In the genomic region with DNA sequence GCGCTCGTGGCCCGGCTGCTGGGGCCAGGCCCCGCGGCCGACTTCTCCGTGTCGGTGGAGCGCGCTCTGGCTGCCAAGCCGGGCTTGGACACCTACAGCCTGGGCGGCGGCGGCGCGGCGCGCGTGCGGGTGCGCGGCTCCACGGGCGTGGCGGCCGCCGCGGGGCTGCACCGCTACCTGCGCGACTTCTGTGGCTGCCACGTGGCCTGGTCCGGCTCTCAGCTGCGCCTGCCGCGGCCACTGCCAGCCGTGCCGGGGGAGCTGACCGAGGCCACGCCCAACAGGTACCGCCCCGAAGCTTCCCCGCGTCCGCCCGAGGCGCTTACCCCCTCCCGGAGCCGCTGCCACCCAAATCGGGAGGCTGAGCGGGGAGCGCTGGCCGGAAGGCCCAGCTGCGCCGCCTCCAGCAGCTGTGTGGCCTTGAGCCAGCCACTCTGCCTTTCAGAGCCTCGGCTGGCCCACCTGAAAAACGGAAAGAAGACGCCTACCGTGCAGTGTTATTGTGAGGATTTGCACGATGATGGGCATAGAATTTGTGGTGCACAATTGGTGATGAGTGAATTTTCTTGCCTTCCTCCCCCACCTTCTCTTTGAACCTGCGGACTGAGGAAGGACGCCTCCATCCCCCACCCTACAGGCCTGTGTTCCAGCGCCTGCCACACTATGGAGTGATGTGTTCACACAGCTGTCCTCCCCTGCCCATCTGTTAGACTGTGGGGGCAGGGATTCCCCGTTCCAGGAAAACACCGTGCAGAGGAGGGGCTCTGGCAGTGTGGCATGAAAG, we compare ENCODE assay signal across 8 cellular contexts. TPM values are rescaled to one million over a fixed set of nuclear protein-coding genes. Genes with fewer than 3 reads are reported as not detected.
A peak's percentile ranks its signal among the peaks of the same experiment; 100 is the strongest.
DNase-seq lines count a peak whose midpoint lies in the region; ATAC-seq, FAIRE-seq and TF ChIP-seq lines count a peak whose summit lies in the region.

No MANE protein-coding gene starts in this region.

- H4K20me1 ChIP-seq in BLaER1 treated with 17β-estradiol and CSF1 and Interleukin-3, amounts not matched to agents 10 nM and 100 nM: peaks cover 0 to 38% (median 11%) of the 10 kb centered on the region in 11 experiments; a peak in 11 of 22 replicates

- peak; percentile 39 for FAIRE-seq in GM19239 (lab: Jason Lieb, UNC)

- DNase-seq in GM19239 (ENCODE audit: insufficient read length, low spot score) (peak; percentile 96), NCI-H526 (lab: John Stamatoyannopoulos, UW) (peak; percentile 34 to 90), lung (ENCODE audit: low spot score) (peak; percentile 88)
- peak; percentile 86 to 88 for DNase-seq in activated CD4-positive, alpha-beta T cell treated with anti-CD3 and anti-CD28 coated beads, Interleukin-2, amount 50 U/mL, for 48 hours
- DNase-seq in effector CD4-positive, alpha-beta T cell: peak; percentile 52
- DNase-seq in stimulated activated CD4-positive, alpha-beta T cell treated with anti-CD3 and anti-CD28 coated beads, TNF-alpha, amount 100 ng/mL, for 4 hours (ENCODE audit: low read depth in 3 of 3): peak; percentile 46 to 67 (median 49)

- peak overlapping the region; percentile 88 to 95 (median 91) for H3K27ac ChIP-seq in BLaER1 treated with 17β-estradiol and CSF1 and Interleukin-3, amounts not matched to agents 10 nM and 100 nM
- peak overlapping the region; percentile 88 to 98 for H3K27ac ChIP-seq in lung (ENCODE audit: low read depth in 1 of 2, low read length in 1 of 2)

- H3K4me2 ChIP-seq in BLaER1 treated with 17β-estradiol and CSF1 and Interleukin-3, amounts not matched to agents 10 nM and 100 nM: peak overlapping the region; percentile 77 to 97 (median 94)

- H3K4me3 ChIP-seq in BLaER1 treated with 17β-estradiol and CSF1 and Interleukin-3, amounts not matched to agents 10 nM and 100 nM: peak overlapping the region; percentile 77 to 94 (median 86)
- H3K4me3 ChIP-seq in lung: peak overlapping the region; percentile 83

- no peaks in the 10 kb centered on the region for H3K9me3 ChIP-seq in BLaER1 treated with 17β-estradiol and CSF1 and Interleukin-3, amounts not matched to agents 10 nM and 100 nM (replicated peaks in 1 of 11)
- no peaks in the 10 kb centered on the region for H3K9me3 ChIP-seq in lung (ENCODE audit: control insufficient read depth in 2 of 2, insufficient read depth in 1 of 2, low read length in 1 of 2)

- H3K27me3 ChIP-seq in BLaER1 treated with 17β-estradiol and CSF1 and Interleukin-3, amounts not matched to agents 10 nM and 100 nM: no peaks in the 10 kb centered on the region
- H3K27me3 ChIP-seq in lung (ENCODE audit: control insufficient read depth, insufficient read depth): no peaks in the 10 kb centered on the region

- peaks cover 22 to 44% (median 30%) of the 10 kb centered on the region in 11 experiments for H3K36me3 ChIP-seq in BLaER1 treated with 17β-estradiol and CSF1 and Interleukin-3, amounts not matched to agents 10 nM and 100 nM
- H3K36me3 ChIP-seq in lung (ENCODE audit: control insufficient read depth in 2 of 2, insufficient read depth in 2 of 2, low read length in 2 of 2): peaks cover 3 to 25% of the 10 kb centered on the region in 2 donors

- H3K4me1 ChIP-seq in BLaER1 treated with 17β-estradiol and CSF1 and Interleukin-3, amounts not matched to agents 10 nM and 100 nM: peaks cover 35 to 52% (median 50%) of the 10 kb centered on the region in 10 experiments
- peaks cover 0 to 10% of the 10 kb centered on the region in 2 donors for H3K4me1 ChIP-seq in lung (ENCODE audit: control insufficient read depth in 2 of 2, insufficient read depth in 2 of 2, low read length in 2 of 2)

- WGBS in lung, 2 donors: 1% methylated on average over 45 to 65 of the region's 65 CpGs

- no peak for TF ChIP-seq CTCF in lung (IDR thresholded peaks at IDR 0.05; ENCODE audit: control extremely low read depth, extremely low read depth)

- peak overlapping the region; percentile 87 to 96 (median 91) for H3K9ac ChIP-seq in BLaER1 treated with 17β-estradiol and CSF1 and Interleukin-3, amounts not matched to agents 10 nM and 100 nM

- ATAC-seq in HG03342 (IDR thresholded peaks at IDR 0.05; ENCODE audit: unreplicated experiment): peak; percentile 51
- ATAC-seq in lung (ENCODE audit: insufficient read depth, low FRiP score): peak; percentile 64

RNA-seq across cellular contexts. Expression of a gene that starts 0.5 kb away (rescaled TPM):
- 10 to 100 TPM; 16.8 to 69.8 TPM for total RNA-seq in lung
- polyA plus RNA-seq in lung: 10 to 100 TPM; 32.3 to 37.9 TPM

RNA-seq across cellular contexts. Expression of a gene that starts 16.2 kb away (rescaled TPM):
- 1 to 10 TPM in 1 of 2 donors, under 1 TPM in 1; 0.98 to 1.3 TPM for total RNA-seq in lung
- 1 to 10 TPM; 1.8 to 2.4 TPM for polyA plus RNA-seq in lung

RNA-seq across cellular contexts. Expression of a gene that starts 25.4 kb away (rescaled TPM):
- 10 to 100 TPM; 25.9 to 93.2 TPM for total RNA-seq in lung
- 10 to 100 TPM; 57.3 to 71.3 TPM for polyA plus RNA-seq in lung

RNA-seq across cellular contexts. Expression of a gene that starts 30.3 kb away (rescaled TPM):
- 10 to 100 TPM; 31.9 to 69.7 TPM for total RNA-seq in lung
- polyA plus RNA-seq in lung: 10 to 100 TPM; 61.8 to 71.6 TPM

RNA-seq across cellular contexts. Expression of a gene that starts 41.0 kb away (rescaled TPM):
- total RNA-seq in lung: 1 to 10 TPM; 3.4 to 7.5 TPM
- polyA plus RNA-seq in lung: 1 to 10 TPM; 3.7 to 4.3 TPM

Comparison
In these comparisons a context has a peak if more than half of its experiments do, and no peak if none do; other contexts are left out.
1. Peak in every context shown above with its lines: DNase-seq, ATAC-seq, H3K4me3 ChIP-seq and H3K27ac ChIP-seq.